Comparison of ENCODE assay signal across 8 cellular contexts in genomic region chr2:32946314-32947075, GRCh38. TPM values are rescaled to one million over a fixed set of nuclear protein-coding genes. Genes with fewer than 3 reads are reported as not detected.
A peak's percentile ranks its signal among the peaks of the same experiment; 100 is the strongest.
DNase-seq lines count a peak whose midpoint lies in the region; TF ChIP-seq lines count a peak whose summit lies in the region.

LTBP1 (plus strand) TSS chr2:32946953; CDS start chr2:32947325, 372 bp downstream.

- H3K27ac Mint-ChIP-seq in HFFc6 (peak within 1 kb of the TSS; percentile 61; the same call in 1 of the 2 replicates), chondrocyte (ENCODE audit: unreplicated experiment) (peak within 1 kb of the TSS; percentile 83)

- DNase-seq in NCI-H1092 treated with DMSO at 0.1 percent for 48 hours (lab: John Stamatoyannopoulos, UW) = peak; percentile 19
- no peak for DNase-seq in NCI-H1092 (lab: John Stamatoyannopoulos, UW)
- peak; percentile 58 for DNase-seq in HFFc6
- peak; percentile 50 for DNase-seq in MV-4-11 (lab: John Stamatoyannopoulos, UW)
- no peak for DNase-seq in chondrocyte (ENCODE audit: low spot score)
- peak; percentile 61 for DNase-seq in kidney glomerular epithelial cell (lab: John Stamatoyannopoulos, UW)
- DNase-seq in stimulated activated CD4-positive, alpha-beta T cell treated with anti-CD3 and anti-CD28 coated beads, Interleukin-12 subunit alpha, Interleukin-12 subunit beta, amount 100 ng/mL, for 48 hours (ENCODE audit: low read depth in 2 of 3, low spot score in 1 of 3) = peak; percentile 26 to 46 (median 30)

- H3K4me3 ChIP-seq in WI38 (ENCODE audit: low read depth, low read length) = peak within 1 kb of the TSS; percentile 72

- TF ChIP-seq CTCF in HFFc6 (IDR thresholded peaks at IDR 0.05) (peak; percentile 88), WI38 (IDR thresholded peaks at IDR 0.05; ENCODE audit: low read depth, low read length) (peak; percentile 82), chondrocyte (IDR thresholded peaks at IDR 0.05) (peak; percentile 97)

- H3K4me1 Mint-ChIP-seq in HFFc6 (ENCODE audit: low read depth) (peaks cover 32% of the 10 kb centered on the region), chondrocyte (ENCODE audit: low read depth) (peaks cover 26% of the 10 kb centered on the region)

- no peaks in the 10 kb centered on the region for H3K27me3 Mint-ChIP-seq in HFFc6 (ENCODE audit: insufficient read depth)
- no peaks in the 10 kb centered on the region for H3K27me3 Mint-ChIP-seq in chondrocyte (ENCODE audit: low read depth)

- no peaks in the 10 kb centered on the region for H3K36me3 Mint-ChIP-seq in HFFc6 (ENCODE audit: low read depth)
- H3K36me3 Mint-ChIP-seq in chondrocyte (ENCODE audit: low read depth) = no peaks in the 10 kb centered on the region

- H3K4me3 Mint-ChIP-seq in HFFc6 = peak within 1 kb of the TSS; percentile 90
- H3K4me3 Mint-ChIP-seq in chondrocyte (ENCODE audit: unreplicated experiment) = peak within 1 kb of the TSS; percentile 84

- H3K9me3 Mint-ChIP-seq in HFFc6 (no peaks in the 10 kb centered on the region), chondrocyte (ENCODE audit: low read depth) (no peaks in the 10 kb centered on the region)

RNA-seq across cellular contexts. Expression of gene LTBP1, which starts in this region (rescaled TPM):
- 100 to 1,000 TPM; 260 to 409 (median 335) TPM for total RNA-seq in HFFc6 (2021; fragmentation: NEBNext Ultra II Directional; extraction: Animal tissue kit (Norgen Biotek cat#: 25700))
- total RNA-seq in chondrocyte = 302 to 398 TPM (median 392 TPM) in 3 replicates

Comparison
In these comparisons a context has a peak if more than half of its experiments do, and no peak if none do; other contexts are left out.
1. DNase-seq: peak in NCI-H1092 treated with DMSO at 0.1 percent for 48 hours (single experiment), HFFc6 (single experiment), MV-4-11 (single experiment), kidney glomerular epithelial cell (single experiment) and stimulated activated CD4-positive, alpha-beta T cell treated with anti-CD3 and anti-CD28 coated beads, Interleukin-12 subunit alpha, Interleukin-12 subunit beta, amount 100 ng/mL, for 48 hours (3 of 3); none in NCI-H1092 (single experiment) and chondrocyte (single experiment).
2. Peak in every context shown above with its lines, with median percentiles within 50 percentile points of each other: CTCF ChIP-seq.